1 cellular context compared by ENCODE assay signal in genomic region chr7:106053109-106053508, GRCh38.
A peak's percentile ranks its signal among the peaks of the same experiment; 100 is the strongest.
TF ChIP-seq lines count a peak whose summit lies in the region.

No MANE protein-coding gene starts in this region.

TF ChIP-seq in SK-N-SH, 30 proteins besides CTCF, POLR2A, EP300 and RAD21 (continued from another document):
- TF ChIP-seq REST (IDR thresholded peaks at IDR 0.05; ENCODE audit: low read depth, low read length) (peak; percentile 89), TAF1 (IDR thresholded peaks at IDR 0.05; ENCODE audit: borderline replicate concordance, low read depth, low read length) (no peak), RCOR1 (IDR thresholded peaks at IDR 0.05; ENCODE audit: low read length) (0 out of 2 replicates have a peak, but pooled peaks have one; percentile 8), FOXJ3 (CRISPR knock-in tag; IDR thresholded peaks at IDR 0.05) (no peak), USF1 (IDR thresholded peaks at IDR 0.05; ENCODE audit: borderline replicate concordance, low read depth) (no peak)
